Comparison of ENCODE assay signal across 8 cellular contexts in genomic region chr3:183158552-183159006, GRCh38. TPM values are rescaled to one million over a fixed set of nuclear protein-coding genes. Genes with fewer than 3 reads are reported as not detected.
A peak's percentile ranks its signal among the peaks of the same experiment; 100 is the strongest.
DNase-seq lines count a peak whose midpoint lies in the region; ATAC-seq and TF ChIP-seq lines count a peak whose summit lies in the region.

No MANE protein-coding gene starts in this region.

- peaks cover 20% of the 10 kb centered on the region for H3K27me3 ChIP-seq in upper lobe of right lung

- intact Hi-C loops in upper lobe of right lung (cut with DNase I): no loop called here

- H3K9me3 ChIP-seq in upper lobe of right lung: no peaks in the 10 kb centered on the region

- peak; percentile 64 for ATAC-seq in GM18505 (IDR thresholded peaks at IDR 0.05; ENCODE audit: unreplicated experiment)
- peak; percentile 66 for ATAC-seq in GM21737 (IDR thresholded peaks at IDR 0.05; ENCODE audit: unreplicated experiment)
- ATAC-seq in upper lobe of right lung: peak; percentile 27

- peak; percentile 36 for DNase-seq in LHCN-M2 (ENCODE audit: low read depth)
- DNase-seq in dermis blood vessel endothelial cell: peak; percentile 74
- no peak for DNase-seq in upper lobe of right lung
- DNase-seq in HT-29 (ENCODE audit: low spot score): no peak
- no peak for DNase-seq in DMS79 (lab: John Stamatoyannopoulos, UW)
- DNase-seq in DMS79 treated with DMSO at 0.1 percent for 48 hours (lab: John Stamatoyannopoulos, UW): no peak

- H3K4me1 ChIP-seq in upper lobe of right lung: peaks cover 3% of the 10 kb centered on the region

- H3K36me3 ChIP-seq in upper lobe of right lung: no peaks in the 10 kb centered on the region

- peak; percentile 49 for TF ChIP-seq POLR2A in GM18505 (IDR thresholded peaks at IDR 0.05; ENCODE audit: borderline replicate concordance, extremely low read depth, insufficient read depth, insufficient read length)

- peak overlapping the region; percentile 70 for H3K27ac ChIP-seq in upper lobe of right lung

- TF ChIP-seq CTCF in upper lobe of right lung (IDR thresholded peaks at IDR 0.05): no peak

- peak overlapping the region; percentile 59 for H3K4me3 ChIP-seq in upper lobe of right lung

RNA-seq across cellular contexts. Expression of gene LAMP3, which starts 4.0 kb away (rescaled TPM):
- not detected in 2 replicates for total RNA-seq in LHCN-M2 (2014; rRNA removed)
- polyA plus RNA-seq in LHCN-M2 (2012): not detected
- total RNA-seq in dermis blood vessel endothelial cell: 23.0 and 84.3 TPM in 2 replicates
- total RNA-seq in upper lobe of right lung: 283 TPM
- total RNA-seq in HT-29 (2014; rRNA removed; shearing (Covaris generic)): not detected in 2 replicates

RNA-seq across cellular contexts. Expression of gene MCCC1, which starts 59.3 kb away (rescaled TPM):
- total RNA-seq in LHCN-M2 (2014; rRNA removed) (17.9 and 20.2 TPM in 2 replicates), dermis blood vessel endothelial cell (24.5 and 33.6 TPM in 2 replicates), upper lobe of right lung (61.4 TPM)
- 11.9 TPM for polyA plus RNA-seq in LHCN-M2 (2012)
- 11.7 and 16.2 TPM in 2 replicates for total RNA-seq in HT-29 (2014; rRNA removed; shearing (Covaris generic))

Comparison
In these comparisons a context has a peak if more than half of its experiments do, and no peak if none do; other contexts are left out.
1. DNase-seq: peak in LHCN-M2 (single experiment) and dermis blood vessel endothelial cell (single experiment); none in upper lobe of right lung (single experiment), HT-29 (single experiment), DMS79 (single experiment) and DMS79 treated with DMSO at 0.1 percent for 48 hours (single experiment).
2. RNA of gene LAMP3, which starts 4.0 kb away (total RNA-seq): 283 TPM in upper lobe of right lung (single experiment) and 23.0 to 84.3 TPM in dermis blood vessel endothelial cell; not detected in LHCN-M2 and not detected in HT-29; every median in the first group is over 10 times any median in the second.
3. Peak in every context shown above with its lines, with median percentiles within 50 percentile points of each other: ATAC-seq.